In genomic region chr17:29590261-29590978, GRCh38 we compare ENCODE assay signal across 1 cellular context.
A peak's percentile ranks its signal among the peaks of the same experiment; 100 is the strongest.
TF ChIP-seq lines count a peak whose summit lies in the region.

No MANE protein-coding gene starts in this region.

TF ChIP-seq in HepG2, 621 proteins besides CTCF, POLR2A, EP300 and RAD21 (continued from another document and continues in another):
- no peak for TF ChIP-seq ZBTB10 (CRISPR knock-in tag; IDR thresholded peaks at IDR 0.05; ENCODE audit: borderline replicate concordance)
- no peak for TF ChIP-seq SCMH1 (CRISPR knock-in tag; IDR thresholded peaks at IDR 0.05; ENCODE audit: borderline replicate concordance)
- TF ChIP-seq FUBP1 (CRISPR knock-in tag; IDR thresholded peaks at IDR 0.05; ENCODE audit: borderline replicate concordance) = no peak
- TF ChIP-seq FOXA3 (CRISPR knock-in tag; IDR thresholded peaks at IDR 0.05) = 0 out of 2 replicates have a peak, but pooled peaks have one; percentile 2
- TF ChIP-seq TBX3 (IDR thresholded peaks at IDR 0.05; ENCODE audit: borderline replicate concordance) = no peak
- TF ChIP-seq HOXA9 (CRISPR knock-in tag; IDR thresholded peaks at IDR 0.05; ENCODE audit: borderline replicate concordance) = peak; percentile 78; the same call in 1 of the 2 replicates
- 0 out of 2 replicates have a peak, but pooled peaks have one; percentile 16 for TF ChIP-seq ZNF329 (CRISPR knock-in tag; IDR thresholded peaks at IDR 0.05; ENCODE audit: low read depth)
- TF ChIP-seq PRMT3 (CRISPR knock-in tag; IDR thresholded peaks at IDR 0.05; ENCODE audit: borderline replicate concordance, low read depth) = no peak
- TF ChIP-seq NFE2 (CRISPR knock-in tag; IDR thresholded peaks at IDR 0.05) = no peak
- peak; percentile 80 for TF ChIP-seq MAX (IDR thresholded peaks at IDR 0.05)
- TF ChIP-seq DR1 (CRISPR knock-in tag; IDR thresholded peaks at IDR 0.05) = no peak
- peak; percentile 66 for TF ChIP-seq ZBTB7A (CRISPR knock-in tag; IDR thresholded peaks at IDR 0.05)
- TF ChIP-seq ZNF841 (CRISPR knock-in tag; IDR thresholded peaks at IDR 0.05; ENCODE audit: borderline replicate concordance) = no peak
- TF ChIP-seq ARNT (IDR thresholded peaks at IDR 0.05) = no peak
- TF ChIP-seq NAIF1 (CRISPR knock-in tag; IDR thresholded peaks at IDR 0.05; ENCODE audit: borderline replicate concordance) = no peak
- 0 out of 2 replicates have a peak, but pooled peaks have one; percentile 2 for TF ChIP-seq ZNF761 (CRISPR knock-in tag; conservative IDR thresholded peaks at IDR 0.05)
- no peak for TF ChIP-seq ATAD3A (CRISPR knock-in tag; IDR thresholded peaks at IDR 0.05)
- TF ChIP-seq ZNF713 (CRISPR knock-in tag; IDR thresholded peaks at IDR 0.05) = no peak
- no peak for TF ChIP-seq RARA (CRISPR knock-in tag; IDR thresholded peaks at IDR 0.05)
- no peak for TF ChIP-seq ZBTB39 (CRISPR knock-in tag; IDR thresholded peaks at IDR 0.05)
- TF ChIP-seq ZNF282 (IDR thresholded peaks at IDR 0.05; ENCODE audit: partially characterized antibody) = no peak
- no peak for TF ChIP-seq RARG (CRISPR knock-in tag; IDR thresholded peaks at IDR 0.05; ENCODE audit: low read depth)
- no peak for TF ChIP-seq ZBTB44 (CRISPR knock-in tag; IDR thresholded peaks at IDR 0.05)
- no peak for TF ChIP-seq KDM3A (CRISPR knock-in tag; IDR thresholded peaks at IDR 0.05; ENCODE audit: low read depth)
- TF ChIP-seq ZNF558 (CRISPR knock-in tag; IDR thresholded peaks at IDR 0.05; ENCODE audit: borderline replicate concordance) = no peak
- no peak for TF ChIP-seq RFX5 (IDR thresholded peaks at IDR 0.05; ENCODE audit: low read depth, low read length)
- no peak for TF ChIP-seq SNAI1 (CRISPR knock-in tag; IDR thresholded peaks at IDR 0.05; ENCODE audit: borderline replicate concordance)
- TF ChIP-seq ZNF530 (CRISPR knock-in tag; IDR thresholded peaks at IDR 0.05; ENCODE audit: low read depth) = no peak
- TF ChIP-seq ZNF800 (CRISPR knock-in tag; IDR thresholded peaks at IDR 0.05) = no peak
- no peak for TF ChIP-seq ZNF619 (CRISPR knock-in tag; IDR thresholded peaks at IDR 0.05)
- no peak for TF ChIP-seq ZZZ3 (CRISPR knock-in tag; IDR thresholded peaks at IDR 0.05; ENCODE audit: borderline replicate concordance)
- no peak for TF ChIP-seq KDM1A (CRISPR knock-in tag; IDR thresholded peaks at IDR 0.05)
- no peak for TF ChIP-seq TOPORS (CRISPR knock-in tag; IDR thresholded peaks at IDR 0.05)
- TF ChIP-seq ZBTB4 (CRISPR knock-in tag; IDR thresholded peaks at IDR 0.05; ENCODE audit: borderline replicate concordance) = no peak
- no peak for TF ChIP-seq FOXJ3 (CRISPR knock-in tag; IDR thresholded peaks at IDR 0.05; ENCODE audit: borderline replicate concordance)
- TF ChIP-seq SP5 (CRISPR knock-in tag; IDR thresholded peaks at IDR 0.05; ENCODE audit: borderline replicate concordance, low read depth) = no peak
- TF ChIP-seq ZNF772 (CRISPR knock-in tag; IDR thresholded peaks at IDR 0.05) = peak; percentile 31; the same call in 1 of the 2 replicates
- TF ChIP-seq MYNN (CRISPR knock-in tag; IDR thresholded peaks at IDR 0.05; ENCODE audit: low read depth) = no peak
- no peak for TF ChIP-seq HNRNPH1 (optimal IDR thresholded peaks at IDR 0.05; ENCODE audit: low read depth, low read length)
- no peak; the same call in 1 of the 2 replicates for TF ChIP-seq SRY (CRISPR knock-in tag; IDR thresholded peaks at IDR 0.05)
- no peak for TF ChIP-seq ZNF414 (CRISPR knock-in tag; IDR thresholded peaks at IDR 0.05)
- TF ChIP-seq PRDM10 (CRISPR knock-in tag; IDR thresholded peaks at IDR 0.05; ENCODE audit: low read depth) = no peak
- TF ChIP-seq TFDP2 (CRISPR knock-in tag; IDR thresholded peaks at IDR 0.05) = no peak
